8 cellular contexts compared by ENCODE assay signal in genomic region chr1:85297855-85298629, GRCh38. TPM values are rescaled to one million over a fixed set of nuclear protein-coding genes. Genes with fewer than 3 reads are reported as not detected.
DNase-seq lines count a peak whose midpoint lies in the region; ATAC-seq and TF ChIP-seq lines count a peak whose summit lies in the region.

No MANE protein-coding gene starts in this region.

- H3K79me2 ChIP-seq in parathyroid adenoma = no peaks in the 10 kb centered on the region

- 28% methylated on average over 11 of the region's 11 CpGs for WGBS in esophagus muscularis mucosa

- H3K9me3 ChIP-seq in esophagus muscularis mucosa (no peaks in the 10 kb centered on the region), parathyroid adenoma (ENCODE audit: control insufficient read depth, low read length) (no peaks in the 10 kb centered on the region), upper lobe of right lung (no peaks in the 10 kb centered on the region)

- H3K36me3 ChIP-seq in esophagus muscularis mucosa (no peaks in the 10 kb centered on the region), parathyroid adenoma (ENCODE audit: control insufficient read depth, insufficient read depth, low read length) (no peaks in the 10 kb centered on the region), upper lobe of right lung (no peaks in the 10 kb centered on the region)

- no peak for TF ChIP-seq CTCF in GM13977 (IDR thresholded peaks at IDR 0.05; ENCODE audit: extremely low read depth, insufficient read depth, missing control alignments)
- TF ChIP-seq CTCF in esophagus muscularis mucosa (IDR thresholded peaks at IDR 0.05) = no peak
- no peak for TF ChIP-seq CTCF in parathyroid adenoma (IDR thresholded peaks at IDR 0.05)
- no peak for TF ChIP-seq CTCF in upper lobe of right lung (IDR thresholded peaks at IDR 0.05)

- H3K27ac ChIP-seq in esophagus muscularis mucosa (replicated peaks in 1 of 4) = peak overlapping the region; percentile 66 to 72 (median 69)
- peak overlapping the region; percentile 47 for H3K27ac ChIP-seq in parathyroid adenoma
- peak overlapping the region; percentile 38 for H3K27ac ChIP-seq in upper lobe of right lung

- peak; percentile 58 for DNase-seq in GM13977 (ENCODE audit: low spot score)
- DNase-seq in NCI-H2081 (lab: John Stamatoyannopoulos, UW) = peak; percentile 24 to 74
- peak in 2 of 3 experiments; percentile 39 to 61 for DNase-seq in activated CD8-positive, alpha-beta memory T cell treated with anti-CD3 and anti-CD28 coated beads for 48 hours (ENCODE audit: low read depth in 2 of 3, low spot score in 2 of 3)
- DNase-seq in esophagus muscularis mucosa (ENCODE audit: extremely low spot score) = no peak
- no peak for DNase-seq in upper lobe of right lung
- DNase-seq in GDM1 (lab: John Stamatoyannopoulos, UW) = no peak

- intact Hi-C loops in esophagus muscularis mucosa (cut with DNase I) = no loop called here
- intact Hi-C loops in upper lobe of right lung (cut with DNase I) = no loop called here

- ATAC-seq in HG02678 (IDR thresholded peaks at IDR 0.05; ENCODE audit: unreplicated experiment) (peak; percentile 96), upper lobe of right lung (peak; percentile 84)

- H3K4me1 ChIP-seq in esophagus muscularis mucosa (peaks cover 14 to 24% (median 22%) of the 10 kb centered on the region in 4 donors), parathyroid adenoma (no peaks in the 10 kb centered on the region), upper lobe of right lung (peaks cover 27% of the 10 kb centered on the region)

- H3K4me3 ChIP-seq in esophagus muscularis mucosa = peak overlapping the region in 3 of 4 donors; percentile 4 to 28 (median 13)
- H3K4me3 ChIP-seq in parathyroid adenoma (ENCODE audit: low read depth, low read length) = no peak overlapping the region
- peak overlapping the region; percentile 15 for H3K4me3 ChIP-seq in upper lobe of right lung

- H2AFZ ChIP-seq in parathyroid adenoma = no peak overlapping the region

- H3K27me3 ChIP-seq in esophagus muscularis mucosa = no peaks in the 10 kb centered on the region
- H3K27me3 ChIP-seq in parathyroid adenoma (ENCODE audit: control insufficient read depth, insufficient read depth, low read length) = no peaks in the 10 kb centered on the region
- no peaks in the 10 kb centered on the region for H3K27me3 ChIP-seq in upper lobe of right lung

- TF ChIP-seq POLR2A in esophagus muscularis mucosa (IDR thresholded peaks at IDR 0.05; ENCODE audit: low read depth) = no peak

- no peak overlapping the region for H3K9ac ChIP-seq in parathyroid adenoma

- H3K4me2 ChIP-seq in parathyroid adenoma (ENCODE audit: low read length) = no peak overlapping the region

- in situ Hi-C loops in GM13977 (cut with MboI; ENCODE audit: low pct_unique_long_range_greater_than_20kb, low sequenced_read_pairs, unreplicated experiment) = no loop called here

- no peak for TF ChIP-seq EP300 in esophagus muscularis mucosa (IDR thresholded peaks at IDR 0.05)

RNA-seq across cellular contexts. Expression of gene BCL10, which starts 21.6 kb away (rescaled TPM):
- 10 to 100 TPM in 2 of 4 donors, 1 to 10 TPM in 2; 8.7 to 15.1 (median 10.8) TPM for total RNA-seq in esophagus muscularis mucosa
- total RNA-seq in upper lobe of right lung = 25.9 TPM

RNA-seq across cellular contexts. Expression of gene C1orf52, which starts 38.6 kb away (rescaled TPM):
- 10 to 100 TPM; 11.2 to 22.4 (median 15.4) TPM for total RNA-seq in esophagus muscularis mucosa
- total RNA-seq in upper lobe of right lung = 22.5 TPM

Comparison
In these comparisons a context has a peak if more than half of its experiments do, and no peak if none do; other contexts are left out.
1. DNase-seq: peak in GM13977 (single experiment), NCI-H2081 (2 of 2) and activated CD8-positive, alpha-beta memory T cell treated with anti-CD3 and anti-CD28 coated beads for 48 hours (2 of 3); none in esophagus muscularis mucosa (single experiment), upper lobe of right lung (single experiment) and GDM1 (single experiment).
2. Peak in every context shown above with its lines, with median percentiles within 50 percentile points of each other: H3K27ac ChIP-seq.